Comparison of ENCODE assay signal across 21 cellular contexts in genomic region chr11:66701432-66702240, GRCh38. TPM values are rescaled to one million over a fixed set of nuclear protein-coding genes. Genes with fewer than 3 reads are reported as not detected.
DNase-seq lines count a peak whose midpoint lies in the region; ATAC-seq and TF ChIP-seq lines count a peak whose summit lies in the region.
"Had no signal": no experiment of that assay in that cellular context is flagged by ENCODE, and none has a peak within 500 bp of the region (broad histone marks: within the 10 kb centered on the region; RNA-seq: fewer than 3 reads in every experiment).

No MANE protein-coding gene starts in this region.

- peak overlapping the region; percentile 66 for H3K27ac Mint-ChIP-seq in activated CD8-positive, alpha-beta memory T cell treated with anti-CD3 and anti-CD28 coated beads, Interleukin-2, amount 10 ng/mL, durations not matched to agents 7 days and 5 days
- H3K27ac Mint-ChIP-seq: activated naive CD4-positive, alpha-beta T cell treated with anti-CD3 and anti-CD28 coated beads, Interleukin-2, amount 10 ng/mL, durations not matched to agents 7 days and 5 days; IgD-negative memory B cell; stimulated activated memory B cell treated with anti-CD40 and anti-IgM and Interleukin-4, amounts not matched to agents 10 μg/mL and 1 μg/mL and 100 μg/mL, for 72 hours had no signal

- CTCF ChIA-PET in activated CD8-positive, alpha-beta memory T cell treated with anti-CD3 and anti-CD28 coated beads, Interleukin-2, amount 10 ng/mL, durations not matched to agents 7 days and 5 days (lab: Charles Lee), result interaction anchor here (1.4 to 1.7 kb wide), 3 partner anchors 23 to 313 kb away, joined by 3 to 6 read pairs (median 6); partner anchors contain the start of gene RBM4B

- H3K27me3 ChIP-seq in brain microvascular endothelial cell (replicated peaks), result no peaks in the 10 kb centered on the region
- H3K27me3 ChIP-seq: neutrophil, SJSA1, upper lobe of left lung had no signal

- no peaks in the 10 kb centered on the region for H3K36me3 Mint-ChIP-seq in activated CD8-positive, alpha-beta memory T cell treated with anti-CD3 and anti-CD28 coated beads, Interleukin-2, amount 10 ng/mL, durations not matched to agents 7 days and 5 days
- H3K36me3 Mint-ChIP-seq: activated naive CD4-positive, alpha-beta T cell treated with anti-CD3 and anti-CD28 coated beads, Interleukin-2, amount 10 ng/mL, durations not matched to agents 7 days and 5 days; stimulated activated memory B cell treated with anti-CD40 and anti-IgM and Interleukin-4, amounts not matched to agents 10 μg/mL and 1 μg/mL and 100 μg/mL, for 72 hours had no signal

- no peaks in the 10 kb centered on the region for H3K27me3 Mint-ChIP-seq in activated CD8-positive, alpha-beta memory T cell treated with anti-CD3 and anti-CD28 coated beads, Interleukin-2, amount 10 ng/mL, durations not matched to agents 7 days and 5 days
- H3K27me3 Mint-ChIP-seq: IgD-negative memory B cell; stimulated activated memory B cell treated with anti-CD40 and anti-IgM and Interleukin-4, amounts not matched to agents 10 μg/mL and 1 μg/mL and 100 μg/mL, for 72 hours had no signal

- no peak overlapping the region for H3K27ac ChIP-seq in brain microvascular endothelial cell
- H3K27ac ChIP-seq: neutrophil, PC-9, SJSA1, upper lobe of left lung had no signal

- DNase-seq in activated CD8-positive, alpha-beta memory T cell treated with anti-CD3 and anti-CD28 coated beads, Interleukin-2, amount 10 ng/mL, durations not matched to agents 7 days and 5 days, result peak; percentile 47
- no peak for DNase-seq in activated CD8-positive, alpha-beta memory T cell treated with anti-CD3 and anti-CD28 coated beads for 24 hours
- DNase-seq in RPMI8226 (peak; percentile 18), brain microvascular endothelial cell (peak; percentile 17), ureter (ENCODE audit: low spot score) (no peak)
- peak; percentile 57 for DNase-seq in stimulated activated naive CD8-positive, alpha-beta T cell treated with anti-CD3 and anti-CD28 coated beads, Interleukin-15, Interleukin-2, amounts not matched to agents 100 U/mL and 50 U/mL, for 24 hours
- DNase-seq: activated naive CD4-positive, alpha-beta T cell treated with anti-CD3 and anti-CD28 coated beads, Interleukin-2, amount 10 ng/mL, durations not matched to agents 7 days and 5 days; H7; left ventricle myocardium superior; NCI-H1048; NCI-H748 treated with DMSO at 0.1 percent for 48 hours; PC-9; retina had no signal

- TF ChIP-seq CTCF in brain microvascular endothelial cell (IDR thresholded peaks at IDR 0.05; ENCODE audit: low read depth, low read length, missing control alignments), result no peak

- in situ Hi-C loops in brain microvascular endothelial cell (cut with HindIII; ENCODE audit: low pct_ligation_motif_present, low sequenced_read_pairs), result no loop called here

- no peak overlapping the region for H3K4me3 Mint-ChIP-seq in activated CD8-positive, alpha-beta memory T cell treated with anti-CD3 and anti-CD28 coated beads, Interleukin-2, amount 10 ng/mL, durations not matched to agents 7 days and 5 days
- H3K4me3 Mint-ChIP-seq: activated naive CD4-positive, alpha-beta T cell treated with anti-CD3 and anti-CD28 coated beads, Interleukin-2, amount 10 ng/mL, durations not matched to agents 7 days and 5 days; IgD-negative memory B cell; stimulated activated memory B cell treated with anti-CD40 and anti-IgM and Interleukin-4, amounts not matched to agents 10 μg/mL and 1 μg/mL and 100 μg/mL, for 72 hours had no signal

- H3K36me3 ChIP-seq in brain microvascular endothelial cell (replicated peaks), result no peaks in the 10 kb centered on the region
- H3K36me3 ChIP-seq: neutrophil, SJSA1, upper lobe of left lung had no signal

- H3K4me1 Mint-ChIP-seq in activated CD8-positive, alpha-beta memory T cell treated with anti-CD3 and anti-CD28 coated beads, Interleukin-2, amount 10 ng/mL, durations not matched to agents 7 days and 5 days, result peaks cover 14% of the 10 kb centered on the region
- H3K4me1 Mint-ChIP-seq: IgD-negative memory B cell; stimulated activated memory B cell treated with anti-CD40 and anti-IgM and Interleukin-4, amounts not matched to agents 10 μg/mL and 1 μg/mL and 100 μg/mL, for 72 hours had no signal

- H3K4me3 ChIP-seq in brain microvascular endothelial cell (ENCODE audit: low read depth, low read length), result no peak overlapping the region
- H3K4me3 ChIP-seq: PC-9, SJSA1, upper lobe of left lung had no signal

- H3K9me3 Mint-ChIP-seq in activated CD8-positive, alpha-beta memory T cell treated with anti-CD3 and anti-CD28 coated beads, Interleukin-2, amount 10 ng/mL, durations not matched to agents 7 days and 5 days (ENCODE audit: low read depth), result no peaks in the 10 kb centered on the region
- H3K9me3 Mint-ChIP-seq: activated naive CD4-positive, alpha-beta T cell treated with anti-CD3 and anti-CD28 coated beads, Interleukin-2, amount 10 ng/mL, durations not matched to agents 7 days and 5 days had no signal

- no peak for ATAC-seq in activated CD8-positive, alpha-beta memory T cell treated with anti-CD3 and anti-CD28 coated beads, Interleukin-2, amount 10 ng/mL, durations not matched to agents 7 days and 5 days
- ATAC-seq in stimulated activated naive CD8-positive, alpha-beta T cell treated with anti-CD3 and anti-CD28 coated beads, Interleukin-15, Interleukin-2, amounts not matched to agents 100 U/mL and 50 U/mL, for 24 hours, result no peak
- ATAC-seq in GM21447 (IDR thresholded peaks at IDR 0.05; ENCODE audit: unreplicated experiment) (no peak), HG03025 (IDR thresholded peaks at IDR 0.05; ENCODE audit: low FRiP score, unreplicated experiment) (no peak)
- ATAC-seq: activated CD4-positive, CD25-positive, alpha-beta regulatory T cell treated with anti-CD3 and anti-CD28 coated beads, Interleukin-2, amount 50 U/mL, for 24 hours; left ventricle myocardium superior; stimulated activated memory B cell treated with anti-CD40 and anti-IgM and Interleukin-4, amounts not matched to agents 10 μg/mL and 1 μg/mL and 100 μg/mL, for 72 hours had no signal

RNA-seq across cellular contexts. Expression of gene RBM4B, which starts 23.9 kb away (rescaled TPM):
- total RNA-seq in activated CD8-positive, alpha-beta memory T cell treated with anti-CD3 and anti-CD28 coated beads, Interleukin-2, amount 10 ng/mL, durations not matched to agents 7 days and 5 days, result 10 to 100 TPM; 14.7 to 20.9 TPM
- 20.1 TPM for total RNA-seq in ureter

RNA-seq across cellular contexts. Expression of gene SPTBN2, which starts 27.4 kb away (rescaled TPM):
- total RNA-seq in activated CD8-positive, alpha-beta memory T cell treated with anti-CD3 and anti-CD28 coated beads, Interleukin-2, amount 10 ng/mL, durations not matched to agents 7 days and 5 days, result under 1 TPM; 0.41 to 0.52 TPM
- total RNA-seq in ureter, result 33.7 TPM

Comparison
In these comparisons a context has a peak if more than half of its experiments do, and no peak if none do; other contexts are left out.
1. DNase-seq: peak in activated CD8-positive, alpha-beta memory T cell treated with anti-CD3 and anti-CD28 coated beads, Interleukin-2, amount 10 ng/mL, durations not matched to agents 7 days and 5 days (single experiment), RPMI8226 (single experiment), brain microvascular endothelial cell (single experiment) and stimulated activated naive CD8-positive, alpha-beta T cell treated with anti-CD3 and anti-CD28 coated beads, Interleukin-15, Interleukin-2, amounts not matched to agents 100 U/mL and 50 U/mL, for 24 hours (single experiment); none in activated CD8-positive, alpha-beta memory T cell treated with anti-CD3 and anti-CD28 coated beads for 24 hours (single experiment) and ureter (single experiment).
2. RNA of gene SPTBN2, which starts 27.4 kb away (total RNA-seq): 33.7 TPM in ureter (single experiment); 0.41 to 0.52 TPM in activated CD8-positive, alpha-beta memory T cell treated with anti-CD3 and anti-CD28 coated beads, Interleukin-2, amount 10 ng/mL, durations not matched to agents 7 days and 5 days; every median in the first group is over 10 times any median in the second.